ENCODE assay signal across 10 cellular contexts in the genomic region with DNA sequence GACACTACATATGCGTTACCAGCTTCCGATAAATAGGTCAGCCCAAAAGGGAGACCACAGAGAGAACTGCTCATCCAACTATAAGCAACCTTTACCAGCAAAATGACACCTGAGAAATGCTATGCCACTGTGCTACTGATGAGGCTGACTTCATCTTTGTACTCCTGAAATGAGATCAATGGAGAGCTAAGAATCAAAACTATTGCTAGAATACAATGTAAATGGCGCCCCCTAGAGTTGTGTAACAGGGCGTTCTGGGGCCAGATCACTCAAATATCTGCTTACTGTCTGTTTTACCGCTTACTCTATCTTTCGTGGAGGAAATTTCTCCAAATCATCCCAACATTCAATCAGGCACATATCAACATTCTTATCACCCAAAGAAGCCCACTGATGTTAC. TPM values are rescaled to one million over a fixed set of nuclear protein-coding genes. Genes with fewer than 3 reads are reported as not detected.
A peak's percentile ranks its signal among the peaks of the same experiment; 100 is the strongest.
DNase-seq lines count a peak whose midpoint lies in the region; ATAC-seq, FAIRE-seq and TF ChIP-seq lines count a peak whose summit lies in the region.
"Had no signal": no experiment of that assay in that cellular context is flagged by ENCODE, and none has a peak within 500 bp of the region (broad histone marks: within the 10 kb centered on the region; RNA-seq: fewer than 3 reads in every experiment).

No MANE protein-coding gene starts in this region.

- no peaks in the 10 kb centered on the region for H3K9me3 Mint-ChIP-seq in HFFc6
- no peaks in the 10 kb centered on the region for H3K9me3 Mint-ChIP-seq in natural killer cell treated with Interleukin-12 subunit alpha and Interleukin-12 subunit beta and Interleukin-15 and Interleukin-18, amount 100 ng/mL, for 72 hours

- ATAC-seq in natural killer cell treated with Interleukin-12 subunit alpha and Interleukin-12 subunit beta and Interleukin-15 and Interleukin-18, amount 100 ng/mL, for 72 hours: no peak
- ATAC-seq in esophagus mucosa: no peak
- ATAC-seq in HG03097 (IDR thresholded peaks at IDR 0.05; ENCODE audit: low FRiP score, unreplicated experiment): no peak

- peaks cover 3% of the 10 kb centered on the region for H3K27me3 Mint-ChIP-seq in HFFc6 (ENCODE audit: insufficient read depth)
- H3K27me3 Mint-ChIP-seq in natural killer cell treated with Interleukin-12 subunit alpha and Interleukin-12 subunit beta and Interleukin-15 and Interleukin-18, amount 100 ng/mL, for 72 hours: no peaks in the 10 kb centered on the region

- no peak for FAIRE-seq in bronchial epithelial cell (lab: Jason Lieb, UNC)

- no peaks in the 10 kb centered on the region for H3K36me3 ChIP-seq in bronchial epithelial cell (ENCODE audit: control insufficient read depth, insufficient read depth, low read length)

- TF ChIP-seq CTCF in HFFc6 (IDR thresholded peaks at IDR 0.05) (peak; percentile 78), bronchial epithelial cell (IDR thresholded peaks at IDR 0.05; ENCODE audit: insufficient read depth, low read length, severe bottlenecking) (peak; percentile 43)

- no peak overlapping the region for H3K4me3 ChIP-seq in bronchial epithelial cell (ENCODE audit: low read depth, low read length)
- H3K4me3 ChIP-seq: SK-N-MC had no signal

- no peak overlapping the region for H3K27ac Mint-ChIP-seq in HFFc6
- H3K27ac Mint-ChIP-seq in natural killer cell treated with Interleukin-12 subunit alpha and Interleukin-12 subunit beta and Interleukin-15 and Interleukin-18, amount 100 ng/mL, for 72 hours: peak overlapping the region; percentile 76 to 81

- H3K4me1 Mint-ChIP-seq in HFFc6 (ENCODE audit: low read depth): peaks cover 35% of the 10 kb centered on the region
- H3K4me1 Mint-ChIP-seq in natural killer cell treated with Interleukin-12 subunit alpha and Interleukin-12 subunit beta and Interleukin-15 and Interleukin-18, amount 100 ng/mL, for 72 hours (ENCODE audit: low read depth in 2 of 2): peaks cover 45 to 49% of the 10 kb centered on the region in 2 donors

- no peak overlapping the region for H3K4me3 Mint-ChIP-seq in HFFc6
- H3K4me3 Mint-ChIP-seq in natural killer cell treated with Interleukin-12 subunit alpha and Interleukin-12 subunit beta and Interleukin-15 and Interleukin-18, amount 100 ng/mL, for 72 hours: peak overlapping the region; percentile 54

- peaks cover 32% of the 10 kb centered on the region for H3K36me3 Mint-ChIP-seq in HFFc6 (ENCODE audit: low read depth)
- H3K36me3 Mint-ChIP-seq in natural killer cell treated with Interleukin-12 subunit alpha and Interleukin-12 subunit beta and Interleukin-15 and Interleukin-18, amount 100 ng/mL, for 72 hours: peaks cover 17% of the 10 kb centered on the region

- peak; percentile 11 for DNase-seq in COR-L47 (lab: John Stamatoyannopoulos, UW)
- DNase-seq in HFFc6: no peak
- peak; percentile 34 for DNase-seq in RPMI7951 (ENCODE audit: low read depth)
- DNase-seq in bronchial epithelial cell (ENCODE audit: low read depth): no peak
- DNase-seq in natural killer cell treated with Interleukin-12 subunit alpha and Interleukin-12 subunit beta and Interleukin-15 and Interleukin-18, amount 100 ng/mL, for 72 hours (ENCODE audit: low spot score): no peak
- no peak for DNase-seq in activated CD4-positive, CD25-positive, alpha-beta regulatory T cell treated with anti-CD3 and anti-CD28 coated beads, Interleukin-2, amount 50 U/mL, for 72 hours

- H3K27me3 ChIP-seq in bronchial epithelial cell (ENCODE audit: control insufficient read depth, insufficient read depth, low read length): no peaks in the 10 kb centered on the region

RNA-seq across cellular contexts. Expression of a gene that starts 4.6 kb away (rescaled TPM):
- 10 to 100 TPM; 32.8 to 43.9 (median 41.1) TPM for total RNA-seq in HFFc6 (2021; fragmentation: NEBNext Ultra II Directional; extraction: Animal tissue kit (Norgen Biotek cat#: 25700))
- total RNA-seq in RPMI7951 (2014; rRNA removed; shearing (Covaris generic)): 13.7 and 18.0 TPM in 2 replicates
- total RNA-seq in bronchial epithelial cell (5.3 and 7.0 TPM in 2 replicates), esophagus mucosa (22.8 TPM)
- total RNA-seq in natural killer cell treated with Interleukin-12 subunit alpha and Interleukin-12 subunit beta and Interleukin-15 and Interleukin-18, amount 100 ng/mL, for 72 hours: 10 to 100 TPM; 81.1 to 90.0 TPM

RNA-seq across cellular contexts. Expression of a gene that starts 16.0 kb away (rescaled TPM):
- total RNA-seq in HFFc6 (2021; fragmentation: NEBNext Ultra II Directional; extraction: Animal tissue kit (Norgen Biotek cat#: 25700)): 1 to 10 TPM; 2.6 to 4.6 (median 3.8) TPM
- 0.12 and 1.5 TPM in 2 replicates for total RNA-seq in RPMI7951 (2014; rRNA removed; shearing (Covaris generic))
- total RNA-seq in bronchial epithelial cell (not detected in 2 replicates), esophagus mucosa (not detected)
- under 1 TPM in 1 of 2 donors, not detected in 1; 0.17 TPM for total RNA-seq in natural killer cell treated with Interleukin-12 subunit alpha and Interleukin-12 subunit beta and Interleukin-15 and Interleukin-18, amount 100 ng/mL, for 72 hours
- total RNA-seq: myocyte had no signal

RNA-seq across cellular contexts. Expression of a gene that starts 21.7 kb away (rescaled TPM):
- total RNA-seq in HFFc6 (2021; fragmentation: NEBNext Ultra II Directional; extraction: Animal tissue kit (Norgen Biotek cat#: 25700)): 10 to 100 TPM; 19.7 to 26.8 (median 21.7) TPM
- total RNA-seq in RPMI7951 (2014; rRNA removed; shearing (Covaris generic)): 32.7 and 33.3 TPM in 2 replicates
- 15.3 and 22.0 TPM in 2 replicates for total RNA-seq in bronchial epithelial cell
- 10 to 100 TPM; 13.0 to 16.7 TPM for total RNA-seq in natural killer cell treated with Interleukin-12 subunit alpha and Interleukin-12 subunit beta and Interleukin-15 and Interleukin-18, amount 100 ng/mL, for 72 hours
- total RNA-seq in esophagus mucosa: 15.4 TPM

RNA-seq across cellular contexts. Expression of a gene that starts 37.4 kb away (rescaled TPM):
- total RNA-seq in HFFc6 (2021; fragmentation: NEBNext Ultra II Directional; extraction: Animal tissue kit (Norgen Biotek cat#: 25700)): not detected
- total RNA-seq in RPMI7951 (2014; rRNA removed; shearing (Covaris generic)): 0.48 TPM in 1 of 2 replicates, not detected in the other
- total RNA-seq in bronchial epithelial cell (under 0.01 and 0.51 TPM in 2 replicates), esophagus mucosa (0.56 TPM)
- 1 to 10 TPM in 1 of 2 donors, under 1 TPM in 1; 0.98 to 2.1 TPM for total RNA-seq in natural killer cell treated with Interleukin-12 subunit alpha and Interleukin-12 subunit beta and Interleukin-15 and Interleukin-18, amount 100 ng/mL, for 72 hours

RNA-seq across cellular contexts. Expression of a gene that starts 39.2 kb away (rescaled TPM):
- 100 to 1,000 TPM; 103 to 122 (median 108) TPM for total RNA-seq in HFFc6 (2021; fragmentation: NEBNext Ultra II Directional; extraction: Animal tissue kit (Norgen Biotek cat#: 25700))
- 61.0 and 63.3 TPM in 2 replicates for total RNA-seq in RPMI7951 (2014; rRNA removed; shearing (Covaris generic))
- total RNA-seq in bronchial epithelial cell (63.7 and 86.0 TPM in 2 replicates), esophagus mucosa (54.3 TPM)
- 10 to 100 TPM; 49.6 to 60.6 TPM for total RNA-seq in natural killer cell treated with Interleukin-12 subunit alpha and Interleukin-12 subunit beta and Interleukin-15 and Interleukin-18, amount 100 ng/mL, for 72 hours

Comparison
In these comparisons a context has a peak if more than half of its experiments do, and no peak if none do; other contexts are left out.
1. DNase-seq: peak in COR-L47 (single experiment) and RPMI7951 (single experiment); none in HFFc6 (single experiment), bronchial epithelial cell (single experiment), natural killer cell treated with Interleukin-12 subunit alpha and Interleukin-12 subunit beta and Interleukin-15 and Interleukin-18, amount 100 ng/mL, for 72 hours (single experiment) and activated CD4-positive, CD25-positive, alpha-beta regulatory T cell treated with anti-CD3 and anti-CD28 coated beads, Interleukin-2, amount 50 U/mL, for 72 hours (single experiment).